16 cellular contexts compared by ENCODE assay signal in genomic region chr2:191349990-191350389, GRCh38.
"Had no signal": no experiment of that assay in that cellular context is flagged by ENCODE, and none has a peak within 500 bp of the region (broad histone marks: within the 10 kb centered on the region; RNA-seq: fewer than 3 reads in every experiment).

No MANE protein-coding gene starts in this region.

- H3K4me2 ChIP-seq: neural progenitor cell had no signal

- H3K36me3 Mint-ChIP-seq: activated CD8-positive, alpha-beta memory T cell treated with anti-CD3 and anti-CD28 coated beads, Interleukin-2, amount 10 ng/mL, durations not matched to agents 7 days and 5 days; activated naive CD4-positive, alpha-beta T cell treated with anti-CD3 and anti-CD28 coated beads, Interleukin-2, amount 50 U/mL, for 24 hours had no signal

- H3K27me3 ChIP-seq: dorsolateral prefrontal cortex, esophagus squamous epithelium, neural progenitor cell had no signal

- DNase-seq: activated CD4-positive, alpha-beta T cell treated with anti-CD3 and anti-CD28 coated beads, Interleukin-2, amount 50 U/mL, for 4 hours; activated CD4-positive, CD25-positive, alpha-beta regulatory T cell treated with anti-CD3 and anti-CD28 coated beads, Interleukin-2, amount 50 U/mL, for 72 hours; activated CD8-positive, alpha-beta memory T cell treated with anti-CD3 and anti-CD28 coated beads, Interleukin-2, amount 10 ng/mL, durations not matched to agents 7 days and 5 days; activated effector memory CD4-positive, alpha-beta T cell treated with Interleukin-2 at 50 U/mL for 16 hours; activated T-cell treated with anti-CD3 and anti-CD28 coated beads, Interleukin-2, amount 50 U/mL, for 24 hours; amniotic stem cell; cerebellar nuclear complex; dorsolateral prefrontal cortex; esophagus squamous epithelium; hippocampal formation; midbrain; retina; small intestine had no signal

- H3K4me1 Mint-ChIP-seq: activated CD8-positive, alpha-beta memory T cell treated with anti-CD3 and anti-CD28 coated beads, Interleukin-2, amount 10 ng/mL, durations not matched to agents 7 days and 5 days; activated naive CD4-positive, alpha-beta T cell treated with anti-CD3 and anti-CD28 coated beads, Interleukin-2, amount 50 U/mL, for 24 hours; neural progenitor cell had no signal

- H3K4me3 ChIP-seq: dorsolateral prefrontal cortex, esophagus squamous epithelium, neural progenitor cell had no signal

- H3K27ac ChIP-seq: esophagus squamous epithelium, neural progenitor cell had no signal

- ATAC-seq: activated CD8-positive, alpha-beta memory T cell treated with anti-CD3 and anti-CD28 coated beads, Interleukin-2, amount 10 ng/mL, durations not matched to agents 7 days and 5 days had no signal

- H3K9me3 Mint-ChIP-seq: activated naive CD4-positive, alpha-beta T cell treated with anti-CD3 and anti-CD28 coated beads, Interleukin-2, amount 50 U/mL, for 24 hours; activated T-cell treated with anti-CD3 and anti-CD28 coated beads, Interleukin-2, amount 50 U/mL, for 24 hours; neural progenitor cell had no signal

- H3K27ac Mint-ChIP-seq: activated CD8-positive, alpha-beta memory T cell treated with anti-CD3 and anti-CD28 coated beads, Interleukin-2, amount 10 ng/mL, durations not matched to agents 7 days and 5 days; activated naive CD4-positive, alpha-beta T cell treated with anti-CD3 and anti-CD28 coated beads, Interleukin-2, amount 50 U/mL, for 24 hours; activated T-cell treated with anti-CD3 and anti-CD28 coated beads, Interleukin-2, amount 50 U/mL, for 24 hours; neural progenitor cell; T-helper 2 cell treated with Interferon-gamma antibody and Interleukin-4, amounts not matched to agents 5 μg/mL and 100 μg/mL, for 36 hours had no signal

- H3K4me3 Mint-ChIP-seq: activated CD8-positive, alpha-beta memory T cell treated with anti-CD3 and anti-CD28 coated beads, Interleukin-2, amount 10 ng/mL, durations not matched to agents 7 days and 5 days; activated naive CD4-positive, alpha-beta T cell treated with anti-CD3 and anti-CD28 coated beads, Interleukin-2, amount 50 U/mL, for 24 hours; activated T-cell treated with anti-CD3 and anti-CD28 coated beads, Interleukin-2, amount 50 U/mL, for 24 hours; neural progenitor cell; T-helper 2 cell treated with Interferon-gamma antibody and Interleukin-4, amounts not matched to agents 5 μg/mL and 100 μg/mL, for 36 hours had no signal

- H3K9me3 ChIP-seq: esophagus squamous epithelium had no signal

- H3K4me1 ChIP-seq: neural progenitor cell had no signal

- H3K36me3 ChIP-seq: esophagus squamous epithelium, neural progenitor cell had no signal

- H3K27me3 Mint-ChIP-seq: activated T-cell treated with anti-CD3 and anti-CD28 coated beads, Interleukin-2, amount 50 U/mL, for 24 hours had no signal

- H2AFZ ChIP-seq: neural progenitor cell had no signal

- H3K9ac ChIP-seq: neural progenitor cell had no signal
